12 cellular contexts compared by ENCODE assay signal in the genomic region with DNA sequence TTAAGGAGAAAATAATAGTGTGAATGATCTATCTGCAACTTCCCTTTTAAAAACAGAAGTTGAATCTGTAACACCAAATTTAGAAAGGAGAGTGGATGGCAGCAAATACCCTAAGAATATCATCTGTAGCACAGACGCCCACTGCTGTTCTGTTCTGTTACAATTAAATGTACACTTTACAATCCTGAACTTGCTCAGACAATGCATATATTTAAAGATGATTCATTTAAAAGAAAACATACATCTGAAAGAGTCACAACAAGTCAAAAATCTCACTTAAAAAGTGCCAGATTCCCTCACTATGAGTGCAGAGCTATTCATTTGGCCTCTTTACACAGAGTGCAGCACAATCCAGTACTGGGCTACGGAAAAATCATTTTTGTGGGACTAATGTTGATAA. TPM values are rescaled to one million over a fixed set of nuclear protein-coding genes. Genes with fewer than 3 reads are reported as not detected.
DNase-seq lines count a peak whose midpoint lies in the region; ATAC-seq and TF ChIP-seq lines count a peak whose summit lies in the region.
"Had no signal": no experiment of that assay in that cellular context is flagged by ENCODE, and none has a peak within 500 bp of the region (broad histone marks: within the 10 kb centered on the region; RNA-seq: fewer than 3 reads in every experiment).

No MANE protein-coding gene starts in this region.

- H3K79me2 ChIP-seq in osteoblast (ENCODE audit: insufficient read depth, low read length) = peaks cover 61% of the 10 kb centered on the region

- no peak for DNase-seq in osteoblast (ENCODE audit: insufficient read length, low spot score, missing footprints)
- DNase-seq in NCI-H774 (lab: John Stamatoyannopoulos, UW) = no peak
- no peak for DNase-seq in type B pancreatic cell (ENCODE audit: extremely low spot score, unreplicated experiment)
- DNase-seq in effector memory CD8-positive, alpha-beta T cell = no peak
- DNase-seq: DMS79 treated with DMSO at 0.1 percent for 48 hours, NCI-H187 treated with DMSO at 0.1 percent for 48 hours had no signal

- no peak overlapping the region for H3K4me3 Mint-ChIP-seq in type B pancreatic cell
- no peak overlapping the region for H3K4me3 Mint-ChIP-seq in effector memory CD8-positive, alpha-beta T cell
- H3K4me3 Mint-ChIP-seq: activated naive CD4-positive, alpha-beta T cell treated with anti-CD3 and anti-CD28 coated beads, Interleukin-2, amount 50 U/mL, for 24 hours had no signal

- H3K4me1 Mint-ChIP-seq in type B pancreatic cell (ENCODE audit: unreplicated experiment) = peaks cover 4% of the 10 kb centered on the region
- no peaks in the 10 kb centered on the region for H3K4me1 Mint-ChIP-seq in effector memory CD8-positive, alpha-beta T cell (ENCODE audit: low read depth in 2 of 2)

- H3K27me3 ChIP-seq in osteoblast (ENCODE audit: insufficient read depth, low read length) = no peaks in the 10 kb centered on the region

- H3K4me3 ChIP-seq in osteoblast (ENCODE audit: insufficient read depth, low read length) = no peak overlapping the region
- H3K4me3 ChIP-seq: thoracic aorta had no signal

- peaks cover 12% of the 10 kb centered on the region for H3K4me1 ChIP-seq in osteoblast (ENCODE audit: insufficient read depth, low read length)

- no peak overlapping the region for H2AFZ ChIP-seq in osteoblast (ENCODE audit: low read length)

- ATAC-seq in GM18517 (IDR thresholded peaks at IDR 0.05; ENCODE audit: unreplicated experiment) (peak; percentile 39), HG03442 (IDR thresholded peaks at IDR 0.05; ENCODE audit: unreplicated experiment) (peak; percentile 41), SK-N-SH treated with all-trans-retinoic acid at 6 μM for 48 hours (peak; percentile 30; the same call in 1 of the 3 replicates), HG03521 (IDR thresholded peaks at IDR 0.05; ENCODE audit: unreplicated experiment) (no peak)
- ATAC-seq in effector memory CD8-positive, alpha-beta T cell (replicated peaks) = no peak

- H3K9me3 Mint-ChIP-seq in type B pancreatic cell = no peaks in the 10 kb centered on the region
- H3K9me3 Mint-ChIP-seq in effector memory CD8-positive, alpha-beta T cell = no peaks in the 10 kb centered on the region
- H3K9me3 Mint-ChIP-seq: activated naive CD4-positive, alpha-beta T cell treated with anti-CD3 and anti-CD28 coated beads, Interleukin-2, amount 50 U/mL, for 24 hours had no signal

- TF ChIP-seq CTCF in osteoblast (IDR thresholded peaks at IDR 0.05; ENCODE audit: extremely low read depth, low read depth, low read length) (no peak), type B pancreatic cell (conservative IDR thresholded peaks at IDR 0.05) (no peak)

- H4K20me1 ChIP-seq in osteoblast (ENCODE audit: insufficient read depth, low read length) = no peaks in the 10 kb centered on the region

- H3K27me3 Mint-ChIP-seq in type B pancreatic cell = no peaks in the 10 kb centered on the region
- H3K27me3 Mint-ChIP-seq in effector memory CD8-positive, alpha-beta T cell = no peaks in the 10 kb centered on the region
- H3K27me3 Mint-ChIP-seq: activated naive CD4-positive, alpha-beta T cell treated with anti-CD3 and anti-CD28 coated beads, Interleukin-2, amount 50 U/mL, for 24 hours had no signal

- H3K9me3 ChIP-seq in osteoblast (ENCODE audit: low read depth, low read length) = no peaks in the 10 kb centered on the region
- H3K9me3 ChIP-seq: thoracic aorta had no signal

- no peaks in the 10 kb centered on the region for H3K36me3 Mint-ChIP-seq in type B pancreatic cell
- H3K36me3 Mint-ChIP-seq in effector memory CD8-positive, alpha-beta T cell (ENCODE audit: insufficient read depth) = no peaks in the 10 kb centered on the region
- H3K36me3 Mint-ChIP-seq: activated naive CD4-positive, alpha-beta T cell treated with anti-CD3 and anti-CD28 coated beads, Interleukin-2, amount 50 U/mL, for 24 hours had no signal

- H3K4me2 ChIP-seq in osteoblast (ENCODE audit: insufficient read depth, low read length) = peak overlapping the region; percentile 34

- no peak overlapping the region for H3K27ac Mint-ChIP-seq in type B pancreatic cell
- no peak overlapping the region for H3K27ac Mint-ChIP-seq in effector memory CD8-positive, alpha-beta T cell
- H3K27ac Mint-ChIP-seq: activated naive CD4-positive, alpha-beta T cell treated with anti-CD3 and anti-CD28 coated beads, Interleukin-2, amount 50 U/mL, for 24 hours had no signal

- no peaks in the 10 kb centered on the region for H3K36me3 ChIP-seq in osteoblast (ENCODE audit: insufficient read depth, low read length)
- H3K36me3 ChIP-seq: thoracic aorta had no signal

- peak overlapping the region; percentile 27 for H3K27ac ChIP-seq in osteoblast (ENCODE audit: low read depth, low read length)
- H3K27ac ChIP-seq: thoracic aorta had no signal

TF ChIP-seq in SK-N-SH treated with all-trans-retinoic acid at 6 μM for 48 hours, 23 proteins besides CTCF, POLR2A, EP300 and RAD21:
- TF ChIP-seq, protein P1, sequence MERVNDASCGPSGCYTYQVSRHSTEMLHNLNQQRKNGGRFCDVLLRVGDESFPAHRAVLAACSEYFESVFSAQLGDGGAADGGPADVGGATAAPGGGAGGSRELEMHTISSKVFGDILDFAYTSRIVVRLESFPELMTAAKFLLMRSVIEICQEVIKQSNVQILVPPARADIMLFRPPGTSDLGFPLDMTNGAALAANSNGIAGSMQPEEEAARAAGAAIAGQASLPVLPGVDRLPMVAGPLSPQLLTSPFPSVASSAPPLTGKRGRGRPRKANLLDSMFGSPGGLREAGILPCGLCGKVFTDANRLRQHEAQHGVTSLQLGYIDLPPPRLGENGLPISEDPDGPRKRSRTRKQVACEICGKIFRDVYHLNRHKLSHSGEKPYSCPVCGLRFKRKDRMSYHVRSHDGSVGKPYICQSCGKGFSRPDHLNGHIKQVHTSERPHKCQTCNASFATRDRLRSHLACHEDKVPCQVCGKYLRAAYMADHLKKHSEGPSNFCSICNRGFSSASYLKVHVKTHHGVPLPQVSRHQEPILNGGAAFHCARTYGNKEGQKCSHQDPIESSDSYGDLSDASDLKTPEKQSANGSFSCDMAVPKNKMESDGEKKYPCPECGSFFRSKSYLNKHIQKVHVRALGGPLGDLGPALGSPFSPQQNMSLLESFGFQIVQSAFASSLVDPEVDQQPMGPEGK (CRISPR knock-in tag; IDR thresholded peaks at IDR 0.05; ENCODE audit: borderline replicate concordance) = no peak
- TF ChIP-seq RARB (CRISPR knock-in tag; IDR thresholded peaks at IDR 0.05) = no peak
- no peak for TF ChIP-seq PPARA (CRISPR knock-in tag; IDR thresholded peaks at IDR 0.05; ENCODE audit: borderline replicate concordance)
- no peak for TF ChIP-seq ESRRG (CRISPR knock-in tag; IDR thresholded peaks at IDR 0.05)
- TF ChIP-seq ISL1 (CRISPR knock-in tag; IDR thresholded peaks at IDR 0.05) = no peak
- no peak for TF ChIP-seq ZC3H10 (CRISPR knock-in tag; IDR thresholded peaks at IDR 0.05)
- no peak for TF ChIP-seq SNAI2 (CRISPR knock-in tag; IDR thresholded peaks at IDR 0.05)
- TF ChIP-seq ARNTL (CRISPR knock-in tag; IDR thresholded peaks at IDR 0.05; ENCODE audit: borderline replicate concordance, low read depth) = no peak
- TF ChIP-seq TOX (CRISPR knock-in tag; IDR thresholded peaks at IDR 0.05; ENCODE audit: borderline replicate concordance) = no peak
- TF ChIP-seq, protein P2, sequence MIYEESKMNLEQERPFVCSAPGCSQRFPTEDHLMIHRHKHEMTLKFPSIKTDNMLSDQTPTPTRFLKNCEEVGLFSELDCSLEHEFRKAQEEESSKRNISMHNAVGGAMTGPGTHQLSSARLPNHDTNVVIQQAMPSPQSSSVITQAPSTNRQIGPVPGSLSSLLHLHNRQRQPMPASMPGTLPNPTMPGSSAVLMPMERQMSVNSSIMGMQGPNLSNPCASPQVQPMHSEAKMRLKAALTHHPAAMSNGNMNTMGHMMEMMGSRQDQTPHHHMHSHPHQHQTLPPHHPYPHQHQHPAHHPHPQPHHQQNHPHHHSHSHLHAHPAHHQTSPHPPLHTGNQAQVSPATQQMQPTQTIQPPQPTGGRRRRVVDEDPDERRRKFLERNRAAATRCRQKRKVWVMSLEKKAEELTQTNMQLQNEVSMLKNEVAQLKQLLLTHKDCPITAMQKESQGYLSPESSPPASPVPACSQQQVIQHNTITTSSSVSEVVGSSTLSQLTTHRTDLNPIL (CRISPR knock-in tag; IDR thresholded peaks at IDR 0.05; ENCODE audit: low read depth) = no peak
- no peak for TF ChIP-seq CSDC2 (CRISPR knock-in tag; IDR thresholded peaks at IDR 0.05)
- no peak for TF ChIP-seq BACH2 (CRISPR knock-in tag; IDR thresholded peaks at IDR 0.05; ENCODE audit: borderline replicate concordance)
- no peak for TF ChIP-seq GLIS3 (CRISPR knock-in tag; IDR thresholded peaks at IDR 0.05)
- no peak for TF ChIP-seq ZNF8 (CRISPR knock-in tag; IDR thresholded peaks at IDR 0.05)

RNA-seq across cellular contexts. Expression of a gene that starts 8.1 kb away (rescaled TPM):
- total RNA-seq in osteoblast = 24.6 and 26.5 TPM in 2 replicates
- 19.2 and 26.2 TPM in 2 replicates for total RNA-seq in type B pancreatic cell (ENCODE audit: low replicate concordance)

Comparison
In these comparisons a context has a peak if more than half of its experiments do, and no peak if none do; other contexts are left out.
1. ATAC-seq: peak in GM18517 (single experiment), HG03442 (single experiment) and SK-N-SH treated with all-trans-retinoic acid at 6 μM for 48 hours (single experiment); none in HG03521 (single experiment) and effector memory CD8-positive, alpha-beta T cell (single experiment).